ENCODE assay signal across 14 cellular contexts in the genomic region with DNA sequence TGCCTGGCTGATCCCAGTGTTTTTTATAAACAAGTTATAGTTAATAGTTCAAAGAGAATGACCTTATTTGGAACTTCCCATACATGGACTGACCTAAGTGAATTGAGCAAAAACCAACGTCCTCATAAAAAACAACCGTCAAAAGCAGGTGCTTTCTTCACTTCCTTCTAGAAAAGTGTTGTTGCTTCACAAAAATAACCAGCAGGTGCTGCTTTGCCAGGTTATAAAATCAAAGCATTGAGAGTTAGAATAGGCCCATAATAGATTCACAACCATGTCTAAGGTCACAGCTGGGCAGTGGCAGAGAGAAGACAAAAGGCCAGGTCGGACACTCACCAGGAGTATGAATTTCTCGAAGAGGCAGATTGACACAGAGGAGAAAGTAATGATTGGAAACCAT. TPM values are rescaled to one million over a fixed set of nuclear protein-coding genes. Genes with fewer than 3 reads are reported as not detected.
A peak's percentile ranks its signal among the peaks of the same experiment; 100 is the strongest.
DNase-seq lines count a peak whose midpoint lies in the region; ATAC-seq and TF ChIP-seq lines count a peak whose summit lies in the region.
"Had no signal": no experiment of that assay in that cellular context is flagged by ENCODE, and none has a peak within 500 bp of the region (broad histone marks: within the 10 kb centered on the region; RNA-seq: fewer than 3 reads in every experiment).

No MANE protein-coding gene starts in this region.

- H3K27me3 ChIP-seq in KMS-11 (ENCODE audit: insufficient read depth, low read depth) (no peaks in the 10 kb centered on the region), neutrophil (no peaks in the 10 kb centered on the region)
- no peaks in the 10 kb centered on the region for H3K27me3 ChIP-seq in CD4-positive, alpha-beta memory T cell (ENCODE audit: insufficient read depth, low read length)
- H3K27me3 ChIP-seq: cardiac muscle cell had no signal

- no peaks in the 10 kb centered on the region for H3K79me2 ChIP-seq in KMS-11 (ENCODE audit: insufficient read depth, low read depth)

- no peak overlapping the region; the same call in 1 of the 2 replicates for H3K4me2 ChIP-seq in KMS-11
- H3K4me2 ChIP-seq: SK-N-SH had no signal

- no peaks in the 10 kb centered on the region for H4K20me1 ChIP-seq in KMS-11 (ENCODE audit: insufficient read depth)

- ATAC-seq in GM18909 (IDR thresholded peaks at IDR 0.05; ENCODE audit: poor library complexity, unreplicated experiment) (peak; percentile 46), GM21825 (IDR thresholded peaks at IDR 0.05; ENCODE audit: unreplicated experiment) (peak; percentile 24), HG03342 (IDR thresholded peaks at IDR 0.05; ENCODE audit: unreplicated experiment) (no peak)
- ATAC-seq: psoas muscle had no signal

- DNase-seq in CD4-positive, alpha-beta memory T cell, result no peak
- no peak for DNase-seq in SHP77 treated with DMSO at 0.1 percent for 48 hours (lab: John Stamatoyannopoulos, UW)
- DNase-seq: activated CD4-positive, CD25-positive, alpha-beta regulatory T cell treated with anti-CD3 and anti-CD28 coated beads, Interleukin-2, amount 50 U/mL, for 72 hours; NCI-H1092; NCI-H748 treated with DMSO at 0.1 percent for 48 hours; psoas muscle; SK-N-SH; stimulated activated naive CD4-positive, alpha-beta T cell had no signal

- H3K36me3 ChIP-seq in KMS-11 (ENCODE audit: insufficient read depth) (no peaks in the 10 kb centered on the region), neutrophil (peaks cover 7% of the 10 kb centered on the region)
- H3K36me3 ChIP-seq in CD4-positive, alpha-beta memory T cell (ENCODE audit: insufficient read depth, low read length), result no peaks in the 10 kb centered on the region
- H3K36me3 ChIP-seq: cardiac muscle cell had no signal

- POLR2A ChIA-PET in CD4-positive, alpha-beta memory T cell (lab: Charles Lee; ENCODE audit: partially characterized antibody), result no interaction called here

- no peak overlapping the region for H3K4me3 ChIP-seq in KMS-11 (IDR thresholded peaks at IDR 0.05; ENCODE audit: insufficient read depth, low read depth, low read length)
- peak overlapping the region; percentile 54 to 63 for H3K4me3 ChIP-seq in neutrophil (ENCODE audit: low read depth in 1 of 2, low read length in 1 of 2)
- H3K4me3 ChIP-seq in CD4-positive, alpha-beta memory T cell (ENCODE audit: low read length in 2 of 2), result no peak overlapping the region
- H3K4me3 ChIP-seq: cardiac muscle cell, psoas muscle had no signal

- H3K27ac ChIP-seq in KMS-11, result peak overlapping the region; percentile 35; the same call in 1 of the 2 replicates
- H3K27ac ChIP-seq in neutrophil, result peak overlapping the region; percentile 95
- H3K27ac ChIP-seq in CD4-positive, alpha-beta memory T cell (ENCODE audit: low read depth, low read length), result no peak overlapping the region
- H3K27ac ChIP-seq: cardiac muscle cell, psoas muscle had no signal

- TF ChIP-seq CTCF in KMS-11 (conservative IDR thresholded peaks at IDR 0.05; ENCODE audit: low read depth, low read length), result no peak
- TF ChIP-seq CTCF in neutrophil (IDR thresholded peaks at IDR 0.05), result peak; percentile 49

- CTCF ChIA-PET in CD4-positive, alpha-beta memory T cell (lab: Charles Lee; ENCODE audit: partially characterized antibody), result no interaction called here

- no peaks in the 10 kb centered on the region for H3K4me1 Mint-ChIP-seq in CD4-positive, alpha-beta memory T cell

- no peak overlapping the region for H3K27ac Mint-ChIP-seq in CD4-positive, alpha-beta memory T cell

- peaks cover 2 to 4% of the 10 kb centered on the region in 2 donors for H3K27me3 Mint-ChIP-seq in CD4-positive, alpha-beta memory T cell

- peaks cover 0 to 2% (median 0%) of the 10 kb centered on the region in 8 donors for H3K9me3 Mint-ChIP-seq in CD4-positive, alpha-beta memory T cell

- H2AFZ ChIP-seq in KMS-11 (ENCODE audit: low read depth), result no peak overlapping the region

- peaks cover 61% of the 10 kb centered on the region for H3K4me1 ChIP-seq in KMS-11 (ENCODE audit: low read depth, poor library complexity, severe bottlenecking)
- H3K4me1 ChIP-seq in neutrophil (ENCODE audit: control insufficient read depth in 1 of 2, insufficient read depth in 1 of 2, low read depth in 1 of 2, low read length in 1 of 2), result peaks cover 98 to 99% of the 10 kb centered on the region in 2 experiments
- H3K4me1 ChIP-seq in CD4-positive, alpha-beta memory T cell (ENCODE audit: insufficient read depth, low read length), result no peaks in the 10 kb centered on the region
- H3K4me1 ChIP-seq: psoas muscle had no signal

- H3K9me3 ChIP-seq in neutrophil, result no peaks in the 10 kb centered on the region
- H3K9me3 ChIP-seq in CD4-positive, alpha-beta memory T cell (ENCODE audit: control insufficient read depth in 1 of 2, low read length in 2 of 2), result no peaks in the 10 kb centered on the region
- H3K9me3 ChIP-seq: psoas muscle, SK-N-SH had no signal

- H3K36me3 Mint-ChIP-seq in CD4-positive, alpha-beta memory T cell, result no peaks in the 10 kb centered on the region

- no peak overlapping the region for H3K9ac ChIP-seq in KMS-11
- H3K9ac ChIP-seq: SK-N-SH had no signal

- intact Hi-C loops in CD4-positive, alpha-beta memory T cell (cut with micrococcal nuclease), result no loop called here

- no peak overlapping the region for H3K4me3 Mint-ChIP-seq in CD4-positive, alpha-beta memory T cell

RNA-seq across cellular contexts. Expression of gene RUBCNL, which starts 9.5 kb away (rescaled TPM):
- not detected for total RNA-seq in CD4-positive, alpha-beta memory T cell
- under 1 TPM; 0.30 to 0.60 TPM for polyA plus RNA-seq in CD4-positive, alpha-beta memory T cell

Comparison
In these comparisons a context has a peak if more than half of its experiments do, and no peak if none do; other contexts are left out.
1. H3K4me3 ChIP-seq: peak in neutrophil (2 of 2); none in KMS-11 (single experiment) and CD4-positive, alpha-beta memory T cell (0 of 2).